Comparison of ENCODE assay signal across 8 cellular contexts in genomic region chr10:102596506-102596971, GRCh38. TPM values are rescaled to one million over a fixed set of nuclear protein-coding genes. Genes with fewer than 3 reads are reported as not detected.
A peak's percentile ranks its signal among the peaks of the same experiment; 100 is the strongest.
DNase-seq lines count a peak whose midpoint lies in the region; ATAC-seq and TF ChIP-seq lines count a peak whose summit lies in the region.

No MANE protein-coding gene starts in this region.

- H4K12ac ChIP-seq in trophoblast cell (ENCODE audit: low read depth, low read length): no peak overlapping the region

- H3K36me3 Mint-ChIP-seq in activated B cell treated with CpG ODN at 0.5 μM for 24 hours (ENCODE audit: low read depth): peaks cover 43% of the 10 kb centered on the region

- ATAC-seq in activated B cell treated with CpG ODN at 0.5 μM for 24 hours (ENCODE audit: low read depth): peak; percentile 61
- ATAC-seq in Right ventricle myocardium inferior: peak; percentile 43

- H2AK5ac ChIP-seq in trophoblast cell (ENCODE audit: low read length): no peak overlapping the region

- intact Hi-C loops in activated B cell treated with CpG ODN at 0.5 μM for 24 hours (cut with micrococcal nuclease): loop anchor here (1.0 kb wide), 2 partner anchors 48 to 366 kb away; partner anchors contain the start of gene TRIM8
- intact Hi-C loops in Right ventricle myocardium inferior (cut with DNase I): loop anchor here (2.0 to 10.0 kb wide), 3 partner anchors 48 to 372 kb away; partner anchors contain the start of genes ACTR1A, ELOVL3, SUFU and TRIM8
- intact Hi-C loops in posterior vena cava (cut with DNase I): no loop called here

- peak overlapping the region; percentile 30 for H3K18ac ChIP-seq in trophoblast cell (ENCODE audit: low read length)

- H3K79me2 ChIP-seq in trophoblast cell (ENCODE audit: control insufficient read depth, insufficient read depth, low read length, poor library complexity): peaks cover 4% of the 10 kb centered on the region

- H2AFZ ChIP-seq in trophoblast cell (ENCODE audit: insufficient read depth, low read length, poor library complexity): peak overlapping the region; percentile 18

- H3K4me3 ChIP-seq in AG10803 (ENCODE audit: low read length): no peak overlapping the region
- H3K4me3 ChIP-seq in trophoblast cell (ENCODE audit: low read depth, low read length): no peak overlapping the region

- no peak overlapping the region for H3K27ac ChIP-seq in trophoblast cell (ENCODE audit: low read depth, low read length)

- H3K4me2 ChIP-seq in trophoblast cell (ENCODE audit: low read length): no peak overlapping the region

- no peak overlapping the region for H4K8ac ChIP-seq in trophoblast cell (ENCODE audit: low read depth, low read length)

- H3K36me3 ChIP-seq in trophoblast cell (ENCODE audit: control insufficient read depth in 1 of 2, insufficient read depth in 2 of 2, low read length in 2 of 2): peaks cover 35 to 41% of the 10 kb centered on the region in 2 experiments

- H4K91ac ChIP-seq in trophoblast cell (ENCODE audit: low read depth, low read length): no peak overlapping the region

- POLR2A ChIA-PET in activated B cell treated with CpG ODN at 0.5 μM for 24 hours (lab: Charles Lee): no interaction called here

- no peaks in the 10 kb centered on the region for H3K27me3 ChIP-seq in trophoblast cell (ENCODE audit: insufficient read depth, low read length)

- no peak overlapping the region for H3K14ac ChIP-seq in trophoblast cell (ENCODE audit: low read length)

- H3K27ac Mint-ChIP-seq in activated B cell treated with CpG ODN at 0.5 μM for 24 hours: no peak overlapping the region

- CTCF ChIA-PET in activated B cell treated with CpG ODN at 0.5 μM for 24 hours (lab: Charles Lee): interaction anchor here (1.1 to 5.0 kb wide), 4 partner anchors 13 to 427 kb away, joined by 3 to 21 read pairs (median 10); partner anchors contain the start of gene ACTR1A

- no peak overlapping the region for H3K4me3 Mint-ChIP-seq in activated B cell treated with CpG ODN at 0.5 μM for 24 hours

- DNase-seq in AG10803 (ENCODE audit: low read depth) (peak; percentile 57), NCI-H1694 (lab: John Stamatoyannopoulos, UW) (peak; percentile 62), activated B cell treated with CpG ODN at 0.5 μM for 24 hours (no peak), Right ventricle myocardium inferior (ENCODE audit: missing footprints) (no peak), trophoblast cell (peak; percentile 25 to 55), posterior vena cava (ENCODE audit: low spot score) (no peak), DMS79 (lab: John Stamatoyannopoulos, UW) (no peak)

- H2BK12ac ChIP-seq in trophoblast cell (ENCODE audit: low read length): no peak overlapping the region

- no peak overlapping the region for H3K9ac ChIP-seq in trophoblast cell (ENCODE audit: low read length)

- H2BK120ac ChIP-seq in trophoblast cell (ENCODE audit: insufficient read depth, low read length, poor library complexity): no peak overlapping the region

- H3K79me1 ChIP-seq in trophoblast cell (ENCODE audit: low read length): peaks cover 21% of the 10 kb centered on the region

- no peak overlapping the region for H3K4ac ChIP-seq in trophoblast cell (ENCODE audit: low read depth, low read length)

- no peak overlapping the region for H2BK5ac ChIP-seq in trophoblast cell (ENCODE audit: low read depth, low read length, poor library complexity)

- H3K27me3 Mint-ChIP-seq in activated B cell treated with CpG ODN at 0.5 μM for 24 hours: no peaks in the 10 kb centered on the region

- TF ChIP-seq CTCF in AG10803 (conservative IDR thresholded peaks at IDR 0.05; ENCODE audit: low read length) (peak; percentile 83), GM12872 (IDR thresholded peaks at IDR 0.05; ENCODE audit: insufficient read depth, low read depth, low read length) (peak; percentile 93), activated B cell treated with CpG ODN at 0.5 μM for 24 hours (IDR thresholded peaks at IDR 0.05) (no peak)

- WGBS in trophoblast cell (ENCODE audit: extremely low coverage, insufficient coverage, insufficient read length): no CpG with 5 or more reads among the region's 3 CpGs

- no peaks in the 10 kb centered on the region for H3K9me3 ChIP-seq in trophoblast cell (ENCODE audit: insufficient read depth, low read depth, low read length)

- no peaks in the 10 kb centered on the region for H3K4me1 Mint-ChIP-seq in activated B cell treated with CpG ODN at 0.5 μM for 24 hours

- peaks cover 30 to 39% of the 10 kb centered on the region in 2 experiments for H3K4me1 ChIP-seq in trophoblast cell (ENCODE audit: control insufficient read depth in 1 of 2, insufficient read depth in 2 of 2, low read length in 2 of 2)

- H3K23ac ChIP-seq in trophoblast cell (ENCODE audit: low read length): no peak overlapping the region

- no peaks in the 10 kb centered on the region for H3K9me3 Mint-ChIP-seq in activated B cell treated with CpG ODN at 0.5 μM for 24 hours

RNA-seq across cellular contexts. Expression of gene TRIM8, which starts 47.7 kb away (rescaled TPM):
- total RNA-seq in activated B cell treated with CpG ODN at 0.5 μM for 24 hours (48.2 and 52.5 TPM in 2 replicates), Right ventricle myocardium inferior (109 TPM), posterior vena cava (100 to 1,000 TPM; 122 to 125 TPM)
- 36.7 and 37.2 TPM in 2 replicates for polyA plus RNA-seq in trophoblast cell (2013)

Comparison
In these comparisons a context has a peak if more than half of its experiments do, and no peak if none do; other contexts are left out.
1. DNase-seq: peak in AG10803 (single experiment), NCI-H1694 (single experiment) and trophoblast cell (2 of 2); none in activated B cell treated with CpG ODN at 0.5 μM for 24 hours (single experiment), Right ventricle myocardium inferior (single experiment), posterior vena cava (single experiment) and DMS79 (single experiment).
2. intact Hi-C loops: an anchor here in activated B cell treated with CpG ODN at 0.5 μM for 24 hours (1.0 kb wide) and Right ventricle myocardium inferior (2.0 to 10.0 kb wide); none called in posterior vena cava.